In the genomic region with DNA sequence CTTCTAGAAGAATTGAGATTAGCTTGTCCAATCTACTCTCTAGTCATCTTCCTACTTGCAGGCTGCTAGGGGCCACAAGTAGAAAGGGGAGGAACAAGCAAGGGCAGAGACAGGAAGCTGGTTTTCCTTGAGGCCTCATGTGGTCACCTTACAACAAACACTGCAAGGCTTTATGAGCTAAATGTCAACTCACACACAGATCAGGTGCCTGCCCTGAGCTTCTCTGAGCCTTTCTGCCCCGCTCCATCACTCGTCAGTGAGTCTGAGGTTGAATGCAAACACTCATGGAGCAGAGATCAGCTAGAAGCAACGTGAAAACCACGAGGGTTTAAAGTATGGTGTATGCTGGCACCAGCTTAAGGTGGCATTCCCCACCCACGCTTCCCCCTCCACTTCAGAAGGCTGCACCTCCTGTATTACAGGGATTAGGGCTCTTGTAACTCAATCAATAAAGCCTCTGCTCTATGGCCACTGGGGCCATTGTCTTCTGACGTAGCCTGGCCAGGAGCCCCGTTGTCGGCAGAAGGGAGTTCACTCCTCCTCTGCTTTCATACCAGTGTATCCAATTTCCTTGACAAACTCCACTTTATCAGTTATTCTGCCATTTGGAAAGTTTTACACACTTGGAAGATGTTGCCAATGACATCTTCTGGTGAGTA, we compare ENCODE assay signal across 14 cellular contexts. TPM values are rescaled to one million over a fixed set of nuclear protein-coding genes. Genes with fewer than 3 reads are reported as not detected.
A peak's percentile ranks its signal among the peaks of the same experiment; 100 is the strongest.
DNase-seq lines count a peak whose midpoint lies in the region; ATAC-seq and TF ChIP-seq lines count a peak whose summit lies in the region.
"Had no signal": no experiment of that assay in that cellular context is flagged by ENCODE, and none has a peak within 500 bp of the region (broad histone marks: within the 10 kb centered on the region; RNA-seq: fewer than 3 reads in every experiment).

No MANE protein-coding gene starts in this region.

- TF ChIP-seq CTCF in GM23338 (conservative IDR thresholded peaks at IDR 0.05; ENCODE audit: low read depth in 2 of 2): no peak

- H3K36me3 ChIP-seq in GM23338 (ENCODE audit: insufficient read depth): no peaks in the 10 kb centered on the region
- H3K36me3 ChIP-seq: esophagus muscularis mucosa, neutrophil had no signal

- H3K27me3 Mint-ChIP-seq in GM23338 (ENCODE audit: insufficient read depth, low read depth, poor library complexity): peaks cover 3% of the 10 kb centered on the region
- peaks cover 0 to 1% (median 0%) of the 10 kb centered on the region in 3 donors for H3K27me3 Mint-ChIP-seq in immature natural killer cell (ENCODE audit: low read depth in 3 of 3)
- H3K27me3 Mint-ChIP-seq in T-helper 17 cell: peaks cover 6% of the 10 kb centered on the region

- H3K4me3 Mint-ChIP-seq in GM23338 (no peak overlapping the region), immature natural killer cell (peak overlapping the region; percentile 32 to 65 (median 51)), T-helper 17 cell (no peak overlapping the region)

- no peaks in the 10 kb centered on the region for H3F3A ChIP-seq in GM23338 (replicated peaks; ENCODE audit: low read depth)

- H3K4me1 Mint-ChIP-seq in GM23338 (no peaks in the 10 kb centered on the region), immature natural killer cell (peaks cover 15 to 30% of the 10 kb centered on the region in 2 donors), T-helper 17 cell (peaks cover 2% of the 10 kb centered on the region)

- no peak overlapping the region for H3K27ac ChIP-seq in GM23338 (ENCODE audit: low read depth)
- H3K27ac ChIP-seq: esophagus muscularis mucosa, neutrophil had no signal

- H3K27ac Mint-ChIP-seq in GM23338 (no peak overlapping the region), immature natural killer cell (peak overlapping the region in 5 of 6 donors; percentile 34 to 64 (median 41)), T-helper 17 cell (no peak overlapping the region)

- H2AFZ ChIP-seq in GM23338: peak overlapping the region; percentile 56; the same call in 1 of the 2 replicates

- H3K79me2 ChIP-seq in GM23338 (replicated peaks; ENCODE audit: insufficient read depth): no peaks in the 10 kb centered on the region

- H3K36me3 Mint-ChIP-seq in GM23338 (ENCODE audit: low read depth) (peaks cover 26% of the 10 kb centered on the region), immature natural killer cell (no peaks in the 10 kb centered on the region), T-helper 17 cell (ENCODE audit: low read depth) (no peaks in the 10 kb centered on the region)

- no peak for DNase-seq in GM23338 (ENCODE audit: low spot score)
- DNase-seq in NOMO-1 treated with DMSO at 0.1 percent for 48 hours (lab: John Stamatoyannopoulos, UW; ENCODE audit: unreplicated experiment): peak; percentile 63
- DNase-seq in immature natural killer cell: peak; percentile 17 to 32 (median 17)
- no peak for DNase-seq in nucleus accumbens (lab: John Stamatoyannopoulos, UW)
- DNase-seq in T-helper 17 cell: no peak
- DNase-seq in HK-2 (ENCODE audit: unreplicated experiment): no peak
- DNase-seq: NCI-H1092, RPMI8226 had no signal

- H4K20me1 ChIP-seq in GM23338 (replicated peaks; ENCODE audit: insufficient read depth): no peaks in the 10 kb centered on the region

- no peaks in the 10 kb centered on the region for H3K9me3 ChIP-seq in T-helper 17 cell (ENCODE audit: control insufficient read depth, low read length, poor library complexity, severe bottlenecking)
- H3K9me3 ChIP-seq: esophagus muscularis mucosa, neutrophil had no signal

- H3K9me3 Mint-ChIP-seq in GM23338 (peaks cover 27% of the 10 kb centered on the region), immature natural killer cell (no peaks in the 10 kb centered on the region)

- H3K4me3 ChIP-seq in GM23338: no peak overlapping the region
- H3K4me3 ChIP-seq: esophagus muscularis mucosa had no signal

- no peak overlapping the region for H3K4me2 ChIP-seq in GM23338

- peak; percentile 48 for ATAC-seq in GM18867 (IDR thresholded peaks at IDR 0.05; ENCODE audit: unreplicated experiment)
- no peak for ATAC-seq in GM23338
- no peak for ATAC-seq in T-helper 17 cell

- H3K4me1 ChIP-seq in GM23338 (ENCODE audit: insufficient read depth): no peaks in the 10 kb centered on the region

- no peaks in the 10 kb centered on the region; the same call in 1 of the 2 replicates for H3K9me2 ChIP-seq in GM23338 (ENCODE audit: insufficient read depth)

- no peaks in the 10 kb centered on the region for H3K27me3 ChIP-seq in GM23338 (ENCODE audit: insufficient read depth)
- H3K27me3 ChIP-seq: esophagus muscularis mucosa, neutrophil had no signal

TF ChIP-seq in GM23338, 12 proteins besides CTCF, POLR2A, EP300 and RAD21:
- TF ChIP-seq EZH2phosphoT487 (IDR thresholded peaks at IDR 0.05; ENCODE audit: unreplicated experiment): no peak
- TF ChIP-seq, protein P1, sequence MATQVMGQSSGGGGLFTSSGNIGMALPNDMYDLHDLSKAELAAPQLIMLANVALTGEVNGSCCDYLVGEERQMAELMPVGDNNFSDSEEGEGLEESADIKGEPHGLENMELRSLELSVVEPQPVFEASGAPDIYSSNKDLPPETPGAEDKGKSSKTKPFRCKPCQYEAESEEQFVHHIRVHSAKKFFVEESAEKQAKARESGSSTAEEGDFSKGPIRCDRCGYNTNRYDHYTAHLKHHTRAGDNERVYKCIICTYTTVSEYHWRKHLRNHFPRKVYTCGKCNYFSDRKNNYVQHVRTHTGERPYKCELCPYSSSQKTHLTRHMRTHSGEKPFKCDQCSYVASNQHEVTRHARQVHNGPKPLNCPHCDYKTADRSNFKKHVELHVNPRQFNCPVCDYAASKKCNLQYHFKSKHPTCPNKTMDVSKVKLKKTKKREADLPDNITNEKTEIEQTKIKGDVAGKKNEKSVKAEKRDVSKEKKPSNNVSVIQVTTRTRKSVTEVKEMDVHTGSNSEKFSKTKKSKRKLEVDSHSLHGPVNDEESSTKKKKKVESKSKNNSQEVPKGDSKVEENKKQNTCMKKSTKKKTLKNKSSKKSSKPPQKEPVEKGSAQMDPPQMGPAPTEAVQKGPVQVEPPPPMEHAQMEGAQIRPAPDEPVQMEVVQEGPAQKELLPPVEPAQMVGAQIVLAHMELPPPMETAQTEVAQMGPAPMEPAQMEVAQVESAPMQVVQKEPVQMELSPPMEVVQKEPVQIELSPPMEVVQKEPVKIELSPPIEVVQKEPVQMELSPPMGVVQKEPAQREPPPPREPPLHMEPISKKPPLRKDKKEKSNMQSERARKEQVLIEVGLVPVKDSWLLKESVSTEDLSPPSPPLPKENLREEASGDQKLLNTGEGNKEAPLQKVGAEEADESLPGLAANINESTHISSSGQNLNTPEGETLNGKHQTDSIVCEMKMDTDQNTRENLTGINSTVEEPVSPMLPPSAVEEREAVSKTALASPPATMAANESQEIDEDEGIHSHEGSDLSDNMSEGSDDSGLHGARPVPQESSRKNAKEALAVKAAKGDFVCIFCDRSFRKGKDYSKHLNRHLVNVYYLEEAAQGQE (IDR thresholded peaks at IDR 0.05; ENCODE audit: unreplicated experiment): no peak
TF ChIP-seq in GM23338: peak in this region for 0.

RNA-seq across cellular contexts. Expression of gene CRYGC, which starts 5.4 kb away (rescaled TPM):
- total RNA-seq in GM23338 (2014; rRNA removed; shearing (Covaris generic)): not detected in 2 replicates
- polyA plus RNA-seq in GM23338 (2016; fragmentation: Nextera tagmentation; extraction: Ambion mirVana) (not detected in 2 replicates), immature natural killer cell (not detected)
- not detected for total RNA-seq in T-helper 17 cell
- total RNA-seq: Daoy, esophagus muscularis mucosa, temporal lobe had no signal
- polyA plus RNA-seq: keratinocyte had no signal

RNA-seq across cellular contexts. Expression of gene CRYGD, which starts 10.7 kb away (rescaled TPM):
- 3.0 and 3.4 TPM in 2 replicates for total RNA-seq in GM23338 (2014; rRNA removed; shearing (Covaris generic))
- polyA plus RNA-seq in GM23338 (2016; fragmentation: Nextera tagmentation; extraction: Ambion mirVana) (22.6 and 23.9 TPM in 2 replicates), immature natural killer cell (not detected)
- total RNA-seq in T-helper 17 cell: not detected
- total RNA-seq: Daoy, esophagus muscularis mucosa had no signal
- polyA plus RNA-seq: keratinocyte had no signal

RNA-seq across cellular contexts. Expression of gene CRYGB, which starts 10.9 kb away (rescaled TPM):
- total RNA-seq in GM23338 (2014; rRNA removed; shearing (Covaris generic)): 1.9 TPM in 1 of 2 replicates, not detected in the other
- polyA plus RNA-seq in GM23338 (2016; fragmentation: Nextera tagmentation; extraction: Ambion mirVana) (0.49 and 0.92 TPM in 2 replicates), immature natural killer cell (not detected)
- not detected for total RNA-seq in T-helper 17 cell
- total RNA-seq: Daoy, esophagus muscularis mucosa, temporal lobe had no signal
- polyA plus RNA-seq: keratinocyte had no signal

RNA-seq across cellular contexts. Expression of gene CRYGA, which starts 28.3 kb away (rescaled TPM):
- total RNA-seq in GM23338 (2014; rRNA removed; shearing (Covaris generic)): not detected in 2 replicates
- polyA plus RNA-seq in GM23338 (2016; fragmentation: Nextera tagmentation; extraction: Ambion mirVana) (not detected in 2 replicates), immature natural killer cell (not detected)
- not detected for total RNA-seq in T-helper 17 cell
- total RNA-seq: Daoy, esophagus muscularis mucosa, temporal lobe had no signal
- polyA plus RNA-seq: keratinocyte had no signal

RNA-seq across cellular contexts. Expression of gene C2orf80, which starts 54.8 kb away (rescaled TPM):
- total RNA-seq in GM23338 (2014; rRNA removed; shearing (Covaris generic)): 3.1 TPM in 1 of 2 replicates, not detected in the other
- polyA plus RNA-seq in GM23338 (2016; fragmentation: Nextera tagmentation; extraction: Ambion mirVana): 0.64 and 0.92 TPM in 2 replicates
- polyA plus RNA-seq in immature natural killer cell: not detected
- total RNA-seq in T-helper 17 cell: not detected
- total RNA-seq: Daoy, esophagus muscularis mucosa had no signal
- polyA plus RNA-seq: keratinocyte had no signal

Comparison
In these comparisons a context has a peak if more than half of its experiments do, and no peak if none do; other contexts are left out.
1. DNase-seq: peak in NOMO-1 treated with DMSO at 0.1 percent for 48 hours (single experiment) and immature natural killer cell (3 of 3); none in GM23338 (single experiment), nucleus accumbens (0 of 56), T-helper 17 cell (0 of 3) and HK-2 (single experiment).
2. H3K27ac Mint-ChIP-seq: peak in immature natural killer cell (5 of 6); none in GM23338 (single experiment) and T-helper 17 cell (single experiment).
3. H3K4me3 Mint-ChIP-seq: peak in immature natural killer cell (5 of 5); none in GM23338 (single experiment) and T-helper 17 cell (single experiment).